In the genomic region with DNA sequence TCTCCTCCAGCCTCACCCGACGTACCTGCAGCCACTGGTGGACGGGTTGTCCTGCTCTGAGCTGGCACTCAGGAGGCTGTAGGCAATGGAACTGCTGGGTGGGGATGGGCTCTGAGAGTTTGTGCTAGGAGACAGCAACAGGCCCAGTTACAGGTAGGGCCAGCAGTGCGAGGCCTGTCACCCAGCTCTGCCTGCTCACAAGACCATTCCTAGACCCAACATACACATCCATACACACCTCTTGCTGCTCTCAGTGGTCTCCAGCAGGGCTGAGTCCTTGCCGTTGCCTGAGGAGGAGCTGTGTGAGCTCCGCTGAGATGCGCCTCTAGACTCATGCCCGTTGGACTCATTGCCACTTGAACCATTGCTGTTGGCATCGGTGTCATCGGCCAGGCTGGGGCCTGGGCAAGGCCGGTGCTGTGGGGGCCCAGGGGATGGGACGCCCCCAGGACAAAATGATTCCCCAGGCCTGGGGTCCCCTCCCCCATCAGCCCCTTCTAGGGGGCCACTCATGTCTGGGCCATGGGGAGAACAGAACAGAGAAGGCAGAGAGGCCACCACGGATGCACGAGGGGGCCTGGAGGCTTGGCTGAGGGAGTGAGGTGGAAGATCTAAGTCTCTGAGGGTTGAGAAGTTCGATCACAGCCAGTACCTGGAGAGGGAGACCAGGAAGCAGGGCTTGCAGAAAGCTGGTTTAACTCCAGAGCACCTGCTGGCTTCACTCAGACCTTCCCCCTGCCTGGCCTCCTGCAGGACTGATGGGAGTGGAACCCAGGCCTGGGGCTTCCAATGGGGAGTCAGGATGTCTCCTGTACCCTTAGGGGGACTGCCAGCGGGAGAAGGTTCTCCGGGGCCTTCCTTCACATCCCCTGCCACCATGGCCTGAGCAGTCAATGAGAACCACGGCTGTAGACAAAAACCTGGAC, we compare ENCODE assay signal across 6 cellular contexts. TPM values are rescaled to one million over a fixed set of nuclear protein-coding genes. Genes with fewer than 3 reads are reported as not detected.
DNase-seq lines count a peak whose midpoint lies in the region; ATAC-seq and TF ChIP-seq lines count a peak whose summit lies in the region.

No MANE protein-coding gene starts in this region.

- peaks cover 50% of the 10 kb centered on the region for H3K36me3 ChIP-seq in brain microvascular endothelial cell (replicated peaks)

- H3K9me3 Mint-ChIP-seq in progenitor cell of endocrine pancreas (ENCODE audit: low read depth), result no peaks in the 10 kb centered on the region

- H3K4me3 Mint-ChIP-seq in progenitor cell of endocrine pancreas (ENCODE audit: low read depth), result peak overlapping the region; percentile 82

- in situ Hi-C loops in brain microvascular endothelial cell (cut with HindIII; ENCODE audit: low pct_ligation_motif_present, low sequenced_read_pairs), result no loop called here

- peaks cover 12% of the 10 kb centered on the region for H3K36me3 Mint-ChIP-seq in progenitor cell of endocrine pancreas (ENCODE audit: insufficient read depth)

- H3K27ac ChIP-seq in brain microvascular endothelial cell, result peak overlapping the region; percentile 99

- no peak for TF ChIP-seq CTCF in brain microvascular endothelial cell (IDR thresholded peaks at IDR 0.05; ENCODE audit: low read depth, low read length, missing control alignments)
- TF ChIP-seq CTCF in progenitor cell of endocrine pancreas (IDR thresholded peaks at IDR 0.05; ENCODE audit: unreplicated experiment), result no peak

- peaks cover 16% of the 10 kb centered on the region for H3K4me1 Mint-ChIP-seq in progenitor cell of endocrine pancreas (ENCODE audit: low read depth)

- H3K27me3 ChIP-seq in brain microvascular endothelial cell (replicated peaks), result no peaks in the 10 kb centered on the region

- no peaks in the 10 kb centered on the region for H3K27me3 Mint-ChIP-seq in progenitor cell of endocrine pancreas

- peak; percentile 1 for ATAC-seq in HG03354 (IDR thresholded peaks at IDR 0.05; ENCODE audit: poor library complexity, severe bottlenecking, unreplicated experiment)
- no peak for ATAC-seq in GM19467 (IDR thresholded peaks at IDR 0.05; ENCODE audit: unreplicated experiment)
- no peak for ATAC-seq in HG03460 (IDR thresholded peaks at IDR 0.05; ENCODE audit: unreplicated experiment)

- H3K27ac Mint-ChIP-seq in progenitor cell of endocrine pancreas, result no peak overlapping the region

- peak overlapping the region; percentile 99 for H3K4me3 ChIP-seq in brain microvascular endothelial cell (ENCODE audit: low read depth, low read length)

- DNase-seq in brain microvascular endothelial cell (no peak), progenitor cell of endocrine pancreas (ENCODE audit: low spot score, unreplicated experiment) (no peak), NCI-H345 treated with DMSO at 0.1 percent for 48 hours (lab: John Stamatoyannopoulos, UW; ENCODE audit: unreplicated experiment) (no peak)

RNA-seq across cellular contexts. Expression of a gene that starts 1.7 kb away (rescaled TPM):
- total RNA-seq in progenitor cell of endocrine pancreas, result 37.2 and 40.8 TPM in 2 replicates

RNA-seq across cellular contexts. Expression of a gene that starts 12.3 kb away (rescaled TPM):
- 46.4 and 48.1 TPM in 2 replicates for total RNA-seq in progenitor cell of endocrine pancreas

RNA-seq across cellular contexts. Expression of a gene that starts 25.7 kb away (rescaled TPM):
- 24.6 and 28.1 TPM in 2 replicates for total RNA-seq in progenitor cell of endocrine pancreas

RNA-seq across cellular contexts. Expression of a gene that starts 26.6 kb away (rescaled TPM):
- 0.47 TPM in 1 of 2 replicates, not detected in the other for total RNA-seq in progenitor cell of endocrine pancreas

RNA-seq across cellular contexts. Expression of a gene that starts 32.1 kb away (rescaled TPM):
- not detected in 2 replicates for total RNA-seq in progenitor cell of endocrine pancreas
